In the genomic region with DNA sequence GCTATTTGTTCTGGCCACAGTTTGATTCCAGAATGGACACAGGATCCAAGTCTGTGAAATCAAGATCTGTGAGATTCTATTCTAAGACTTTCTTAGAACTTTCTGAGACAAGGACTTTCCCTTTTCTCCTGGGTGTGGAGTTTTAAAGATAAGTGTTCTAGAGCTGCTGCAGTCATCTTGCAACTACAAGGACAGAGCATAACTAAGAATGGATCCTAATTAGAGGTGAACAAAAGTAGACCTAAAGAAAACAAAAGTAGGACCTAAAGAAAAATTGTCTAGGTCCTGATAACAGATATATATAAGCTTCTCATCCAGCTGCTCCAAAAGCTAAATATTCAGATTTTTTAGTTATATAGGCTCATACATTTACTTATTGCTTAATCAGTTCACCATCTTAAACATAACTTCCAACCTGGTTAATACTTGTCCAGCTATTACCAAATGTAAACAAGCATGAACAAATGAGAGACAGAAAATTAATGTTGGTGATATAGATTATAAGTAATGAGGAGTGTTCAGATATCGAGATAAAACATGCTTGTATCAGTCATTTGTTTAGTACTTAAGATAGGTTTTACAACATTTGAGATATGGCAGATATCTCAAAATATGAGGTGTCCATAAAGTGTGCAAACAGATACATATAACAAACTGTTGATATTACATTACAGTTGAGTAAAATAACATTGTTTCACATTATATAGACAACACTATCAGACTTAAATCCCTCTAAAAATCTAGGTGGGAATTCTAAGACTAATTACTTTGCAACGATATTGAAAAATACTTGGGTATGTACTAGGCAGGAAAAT, we compare ENCODE assay signal across 12 cellular contexts.
DNase-seq lines count a peak whose midpoint lies in the region; ATAC-seq and TF ChIP-seq lines count a peak whose summit lies in the region.
"Had no signal": no experiment of that assay in that cellular context is flagged by ENCODE, and none has a peak within 500 bp of the region (broad histone marks: within the 10 kb centered on the region; RNA-seq: fewer than 3 reads in every experiment).

No MANE protein-coding gene starts in this region.

- H3K27ac ChIP-seq in tibial artery = peak overlapping the region; percentile 72 to 77

- intact Hi-C loops in tibial artery (cut with DNase I; ENCODE audit: low total_unique reads) = no loop called here

- H3K27me3 ChIP-seq in tibial artery = no peaks in the 10 kb centered on the region
- H3K27me3 ChIP-seq: suprapubic skin had no signal

- TF ChIP-seq CTCF in epithelial cell of proximal tubule (conservative IDR thresholded peaks at IDR 0.05; ENCODE audit: low read depth, low read length) (no peak), tibial artery (IDR thresholded peaks at IDR 0.05) (no peak)

- peaks cover 0 to 39% (median 21%) of the 10 kb centered on the region in 4 donors for H3K4me1 ChIP-seq in tibial artery
- H3K4me1 ChIP-seq: suprapubic skin had no signal

- H3K4me3 ChIP-seq in epithelial cell of proximal tubule (ENCODE audit: low read depth, low read length) (peak overlapping the region; percentile 51), tibial artery (no peak overlapping the region)
- H3K4me3 ChIP-seq: suprapubic skin had no signal

- ATAC-seq in GM19372 (IDR thresholded peaks at IDR 0.05; ENCODE audit: low read depth, unreplicated experiment) = peak; percentile 8
- ATAC-seq in HG03064 (IDR thresholded peaks at IDR 0.05; ENCODE audit: low read depth, unreplicated experiment) = peak; percentile 28
- ATAC-seq in GM21737 (IDR thresholded peaks at IDR 0.05; ENCODE audit: unreplicated experiment) = no peak
- ATAC-seq in HG03108 (IDR thresholded peaks at IDR 0.05; ENCODE audit: unreplicated experiment) = no peak
- ATAC-seq in HG03342 (IDR thresholded peaks at IDR 0.05; ENCODE audit: unreplicated experiment) = no peak

- no peaks in the 10 kb centered on the region for H3K36me3 ChIP-seq in tibial artery
- H3K36me3 ChIP-seq: suprapubic skin had no signal

- DNase-seq in epithelial cell of proximal tubule (ENCODE audit: low read depth) (no peak), tibial artery (no peak)
- DNase-seq: activated CD4-positive, CD25-positive, alpha-beta regulatory T cell treated with anti-CD3 and anti-CD28 coated beads, Interleukin-2, amount 50 U/mL, for 72 hours; activated gamma-delta T cell; COR-L47; NCI-H1417 had no signal

- no peaks in the 10 kb centered on the region for H3K9me3 ChIP-seq in tibial artery
- H3K9me3 ChIP-seq: suprapubic skin had no signal

Comparison
In these comparisons a context has a peak if more than half of its experiments do, and no peak if none do; other contexts are left out.
1. ATAC-seq: peak in GM19372 (single experiment) and HG03064 (single experiment); none in GM21737 (single experiment), HG03108 (single experiment) and HG03342 (single experiment).